38 cellular contexts compared by ENCODE assay signal in genomic region chr13:26270707-26271106, GRCh38.
"Had no signal": no experiment of that assay in that cellular context is flagged by ENCODE, and none has a peak within 500 bp of the region (broad histone marks: within the 10 kb centered on the region; RNA-seq: fewer than 3 reads in every experiment).

No MANE protein-coding gene starts in this region.

- H3K27me3 ChIP-seq: adrenal gland, ascending aorta, brain microvascular endothelial cell, breast epithelium, cardiac muscle cell had no signal

- ATAC-seq: activated naive CD4-positive, alpha-beta T cell treated with anti-CD3 and anti-CD28 coated beads, Interleukin-2, amount 50 U/mL, for 72 hours; activated naive CD8-positive, alpha-beta T cell treated with anti-CD3 and anti-CD28 coated beads, Interleukin-2, amount 50 U/mL, for 24 hours; activated T-cell treated with anti-CD3 and anti-CD28 coated beads, Interleukin-2, amount 50 U/mL, for 4 hours; activated T-cell treated with anti-CD3 and anti-CD28 coated beads, Interleukin-2, amount 50 U/mL, for 72 hours; activated T-helper 17 cell treated with anti-CD3 and anti-CD28 coated beads, Interleukin-2, amount 50 U/mL, for 72 hours had no signal

- H3K9me3 ChIP-seq: adrenal gland, ascending aorta, breast epithelium had no signal

- H3K27ac ChIP-seq: adrenal gland, ascending aorta, brain microvascular endothelial cell, breast epithelium, cardiac muscle cell had no signal

- H3K4me3 Mint-ChIP-seq: activated naive CD4-positive, alpha-beta T cell treated with anti-CD3 and anti-CD28 coated beads for 36 hours; activated naive CD4-positive, alpha-beta T cell treated with anti-CD3 and anti-CD28 coated beads, Interleukin-2, amount 50 U/mL, for 24 hours; activated naive CD8-positive, alpha-beta T cell; activated naive CD8-positive, alpha-beta T cell treated with anti-CD3 and anti-CD28 coated beads for 36 hours; activated naive CD8-positive, alpha-beta T cell treated with anti-CD3 and anti-CD28 coated beads, Interleukin-2, amount 10 ng/mL, durations not matched to agents 7 days and 5 days; activated naive CD8-positive, alpha-beta T cell treated with anti-CD3 and anti-CD28 coated beads, Interleukin-2, amount 50 U/mL, for 24 hours; activated T-cell treated with anti-CD3 and anti-CD28 coated beads, Interleukin-2, amount 50 U/mL, for 24 hours; activated T-cell treated with anti-CD3 and anti-CD28 coated beads, Interleukin-2, amount 50 U/mL, for 4 hours; activated T-cell treated with anti-CD3 and anti-CD28 coated beads, Interleukin-2, amount 50 U/mL, for 72 hours; activated T-helper 1 cell treated with anti-CD3 and anti-CD28 coated beads, Interleukin-12 subunit alpha, Interleukin-12 subunit beta, Interleukin-2, Interleukin-4 antibody, amounts not matched to agents 30 ng/mL and 10 ng/mL and 1 ng/mL, durations not matched to agents 14 hours and 24 hours and 36 hours; activated T-helper 17 cell treated with anti-CD3 and anti-CD28 coated beads, Interleukin-2, amount 50 U/mL, for 72 hours; brain; central memory CD8-positive, alpha-beta T cell had no signal

- H3K4me3 ChIP-seq: adrenal gland, ascending aorta, breast epithelium, cardiac muscle cell had no signal

- H3K9me3 Mint-ChIP-seq: activated naive CD4-positive, alpha-beta T cell treated with anti-CD3 and anti-CD28 coated beads for 36 hours; activated naive CD4-positive, alpha-beta T cell treated with anti-CD3 and anti-CD28 coated beads, Interleukin-2, amount 50 U/mL, for 24 hours; activated naive CD4-positive, alpha-beta T cell treated with anti-CD3 and anti-CD28 coated beads, Interleukin-2, amount 50 U/mL, for 72 hours; activated naive CD8-positive, alpha-beta T cell treated with anti-CD3 and anti-CD28 coated beads for 36 hours; activated naive CD8-positive, alpha-beta T cell treated with anti-CD3 and anti-CD28 coated beads, Interleukin-2, amount 10 ng/mL, durations not matched to agents 7 days and 5 days; activated naive CD8-positive, alpha-beta T cell treated with anti-CD3 and anti-CD28 coated beads, Interleukin-2, amount 50 U/mL, for 24 hours; activated T-cell treated with anti-CD3 and anti-CD28 coated beads, Interleukin-2, amount 50 U/mL, for 24 hours; activated T-cell treated with anti-CD3 and anti-CD28 coated beads, Interleukin-2, amount 50 U/mL, for 4 hours; activated T-cell treated with anti-CD3 and anti-CD28 coated beads, Interleukin-2, amount 50 U/mL, for 72 hours; activated T-helper 1 cell treated with anti-CD3 and anti-CD28 coated beads, Interleukin-12 subunit alpha, Interleukin-12 subunit beta, Interleukin-2, Interleukin-4 antibody, amounts not matched to agents 30 ng/mL and 10 ng/mL and 1 ng/mL, durations not matched to agents 14 hours and 24 hours and 36 hours; activated T-helper 17 cell treated with anti-CD3 and anti-CD28 coated beads, Interleukin-2, amount 50 U/mL, for 72 hours; activated T-helper 2 cell treated with anti-CD3 and anti-CD28 coated beads, Interferon-gamma antibody, Interleukin-2, Interleukin-4, amounts not matched to agents 10 μg/mL and 5 μg/mL and 100 μg/mL, durations not matched to agents 14 hours and 24 hours and 36 hours; central memory CD8-positive, alpha-beta T cell had no signal

- H3K27ac Mint-ChIP-seq: activated naive CD4-positive, alpha-beta T cell treated with anti-CD3 and anti-CD28 coated beads for 36 hours; activated naive CD4-positive, alpha-beta T cell treated with anti-CD3 and anti-CD28 coated beads, Interleukin-2, amount 50 U/mL, for 24 hours; activated naive CD4-positive, alpha-beta T cell treated with anti-CD3 and anti-CD28 coated beads, Interleukin-2, amount 50 U/mL, for 72 hours; activated naive CD8-positive, alpha-beta T cell; activated naive CD8-positive, alpha-beta T cell treated with anti-CD3 and anti-CD28 coated beads for 36 hours; activated naive CD8-positive, alpha-beta T cell treated with anti-CD3 and anti-CD28 coated beads, Interleukin-2, amount 10 ng/mL, durations not matched to agents 7 days and 5 days; activated naive CD8-positive, alpha-beta T cell treated with anti-CD3 and anti-CD28 coated beads, Interleukin-2, amount 50 U/mL, for 24 hours; activated T-cell treated with anti-CD3 and anti-CD28 coated beads, Interleukin-2, amount 50 U/mL, for 24 hours; activated T-cell treated with anti-CD3 and anti-CD28 coated beads, Interleukin-2, amount 50 U/mL, for 72 hours; activated T-helper 1 cell treated with anti-CD3 and anti-CD28 coated beads, Interleukin-12 subunit alpha, Interleukin-12 subunit beta, Interleukin-2, Interleukin-4 antibody, amounts not matched to agents 30 ng/mL and 10 ng/mL and 1 ng/mL, durations not matched to agents 14 hours and 24 hours and 36 hours; activated T-helper 17 cell treated with anti-CD3 and anti-CD28 coated beads, Interleukin-2, amount 50 U/mL, for 72 hours; activated T-helper 2 cell treated with anti-CD3 and anti-CD28 coated beads, Interferon-gamma antibody, Interleukin-2, Interleukin-4, amounts not matched to agents 10 μg/mL and 5 μg/mL and 100 μg/mL, durations not matched to agents 14 hours and 24 hours and 36 hours; brain had no signal

- FAIRE-seq: bronchial epithelial cell had no signal

- DNase-seq: activated effector memory CD4-positive, alpha-beta T cell treated with anti-CD3 and anti-CD28 coated beads, Interleukin-2, amount 50 U/mL, for 16 hours; activated effector memory CD4-positive, alpha-beta T cell treated with Interleukin-2 at 50 U/mL for 16 hours; activated gamma-delta T cell; activated gamma-delta T cell treated with Interleukin-2 at 50 U/mL for 16 hours; activated naive CD4-positive, alpha-beta T cell; activated naive CD4-positive, alpha-beta T cell treated with anti-CD3 and anti-CD28 coated beads for 36 hours; activated naive CD4-positive, alpha-beta T cell treated with anti-CD3 and anti-CD28 coated beads, Interleukin-2, amount 50 U/mL, for 16 hours; activated naive CD4-positive, alpha-beta T cell treated with Interleukin-2 at 50 U/mL for 16 hours; activated naive CD8-positive, alpha-beta T cell treated with anti-CD3 and anti-CD28 coated beads for 36 hours; activated naive CD8-positive, alpha-beta T cell treated with anti-CD3 and anti-CD28 coated beads, Interleukin-2, amount 10 ng/mL, durations not matched to agents 7 days and 5 days; activated naive CD8-positive, alpha-beta T cell treated with anti-CD3 and anti-CD28 coated beads, Interleukin-2, amount 50 U/mL, for 24 hours; activated T-cell treated with anti-CD3 and anti-CD28 coated beads for 4 hours; activated T-cell treated with anti-CD3 and anti-CD28 coated beads, Interleukin-2, amount 50 U/mL, for 1 hour; activated T-cell treated with anti-CD3 and anti-CD28 coated beads, Interleukin-2, amount 50 U/mL, for 24 hours; activated T-cell treated with anti-CD3 and anti-CD28 coated beads, Interleukin-2, amount 50 U/mL, for 4 hours; activated T-cell treated with anti-CD3 and anti-CD28 coated beads, Interleukin-2, amount 50 U/mL, for 48 hours; activated T-cell treated with anti-CD3 and anti-CD28 coated beads, Interleukin-2, amount 50 U/mL, for 72 hours; adrenal gland; amniotic stem cell; amygdala; anterior cingulate cortex; aorta; brain microvascular endothelial cell; caudate nucleus; central memory CD4-positive, alpha-beta T cell; cerebellar nuclear complex had no signal

- H3K27me3 Mint-ChIP-seq: activated naive CD4-positive, alpha-beta T cell treated with anti-CD3 and anti-CD28 coated beads, Interleukin-2, amount 50 U/mL, for 24 hours; activated naive CD8-positive, alpha-beta T cell; activated naive CD8-positive, alpha-beta T cell treated with anti-CD3 and anti-CD28 coated beads for 36 hours; activated naive CD8-positive, alpha-beta T cell treated with anti-CD3 and anti-CD28 coated beads, Interleukin-2, amount 10 ng/mL, durations not matched to agents 7 days and 5 days; activated naive CD8-positive, alpha-beta T cell treated with anti-CD3 and anti-CD28 coated beads, Interleukin-2, amount 50 U/mL, for 24 hours; activated T-cell treated with anti-CD3 and anti-CD28 coated beads, Interleukin-2, amount 50 U/mL, for 24 hours; activated T-helper 17 cell treated with anti-CD3 and anti-CD28 coated beads, Interleukin-2, amount 50 U/mL, for 72 hours; brain; central memory CD8-positive, alpha-beta T cell had no signal

- H3K4me1 ChIP-seq: ascending aorta, breast epithelium had no signal

- H3K36me3 ChIP-seq: adrenal gland, ascending aorta, brain microvascular endothelial cell, breast epithelium, cardiac muscle cell had no signal

- H3K36me3 Mint-ChIP-seq: activated naive CD4-positive, alpha-beta T cell treated with anti-CD3 and anti-CD28 coated beads, Interleukin-2, amount 50 U/mL, for 72 hours; activated naive CD8-positive, alpha-beta T cell treated with anti-CD3 and anti-CD28 coated beads for 36 hours; activated naive CD8-positive, alpha-beta T cell treated with anti-CD3 and anti-CD28 coated beads, Interleukin-2, amount 10 ng/mL, durations not matched to agents 7 days and 5 days had no signal
